18 cellular contexts compared by ENCODE assay signal in genomic region chr11:79942071-79942470, GRCh38.
DNase-seq lines count a peak whose midpoint lies in the region; ATAC-seq and TF ChIP-seq lines count a peak whose summit lies in the region.
"Had no signal": no experiment of that assay in that cellular context is flagged by ENCODE, and none has a peak within 500 bp of the region (broad histone marks: within the 10 kb centered on the region; RNA-seq: fewer than 3 reads in every experiment).

No MANE protein-coding gene starts in this region.

- no peak overlapping the region for H4K8ac ChIP-seq in IMR-90 (ENCODE audit: low read depth in 2 of 2, low read length in 2 of 2)

- peak overlapping the region; percentile 31 for H2BK20ac ChIP-seq in IMR-90 (ENCODE audit: low read depth, low read length)

- BruUV-seq in IMR-90 (replicated peaks; lab: Mats Ljungman, UMichigan): no TSS peak

- H3K79me1 ChIP-seq in IMR-90 (ENCODE audit: low read depth in 1 of 2, low read length in 2 of 2): no peaks in the 10 kb centered on the region

- no peaks in the 10 kb centered on the region for H4K20me1 ChIP-seq in IMR-90 (ENCODE audit: insufficient read depth, low read length)

- in situ Hi-C loops in IMR-90 (cut with MboI; ENCODE audit: low sequenced_read_pairs): no loop called here

- no peak overlapping the region for H2BK15ac ChIP-seq in IMR-90 (ENCODE audit: low read depth, low read length)

- intact Hi-C loops in IMR-90 (cut with micrococcal nuclease): no loop called here
- intact Hi-C loops in tibial artery (cut with DNase I; ENCODE audit: low total_unique reads): no loop called here

- POLR2A ChIA-PET in IMR-90 (lab: Charles Lee; ENCODE audit: unreplicated experiment): no interaction called here

- no peak overlapping the region for H2BK5ac ChIP-seq in IMR-90 (ENCODE audit: low read depth, low read length, poor library complexity, severe bottlenecking)

- peaks cover 9% of the 10 kb centered on the region for H3K4me1 ChIP-seq in IMR-90 (ENCODE audit: control insufficient read depth, insufficient read depth, low read length)
- H3K4me1 ChIP-seq in adipocyte (ENCODE audit: control insufficient read depth, insufficient read depth, low read length): no peaks in the 10 kb centered on the region
- H3K4me1 ChIP-seq in foreskin keratinocyte: peaks cover 23% of the 10 kb centered on the region
- H3K4me1 ChIP-seq in tibial artery: no peaks in the 10 kb centered on the region
- H3K4me1 ChIP-seq: BE2C, Peyer's patch, SJCRH30 had no signal

- no peak for TF ChIP-seq RAD21 in IMR-90 (IDR thresholded peaks at IDR 0.05; ENCODE audit: low read length)

- H3K23ac ChIP-seq in IMR-90 (ENCODE audit: low read depth, low read length): no peak overlapping the region

- TF ChIP-seq POLR2A in IMR-90 (IDR thresholded peaks at IDR 0.05; ENCODE audit: low read depth, low read length): no peak

- H3K4me2 ChIP-seq in IMR-90 (ENCODE audit: low read depth, low read length): no peak overlapping the region
- H3K4me2 ChIP-seq: KMS-11 had no signal

- no peak overlapping the region for H2AFZ ChIP-seq in IMR-90 (replicated peaks; ENCODE audit: low read length, poor library complexity)

- H2AK9ac ChIP-seq in IMR-90 (replicated peaks; ENCODE audit: low read depth, low read length, poor library complexity): no peak overlapping the region

- WGBS in IMR-90 (ENCODE audit: extremely low coverage in 2 of 2, insufficient read length in 1 of 2), 2 experiments: no CpG with 5 or more reads among the region's 2 CpGs

- peak overlapping the region; percentile 58 for H2BK120ac ChIP-seq in IMR-90 (ENCODE audit: low read depth, low read length)

- CTCF ChIA-PET in IMR-90 (lab: Yijun Ruan, JAX): no interaction called here

- DNase-seq in Daoy (ENCODE audit: low read depth) (peak; percentile 1), IMR-90 (peak; percentile 42), adipocyte (ENCODE audit: low read depth) (peak; percentile 24), foreskin keratinocyte (peak in 1 of 2 donors; percentile 33), tibial artery (no peak), GDM1 (lab: John Stamatoyannopoulos, UW) (no peak)
- DNase-seq: BE2C, GOT3, MV-4-11, NCI-H1694 treated with DMSO at 0.1 percent for 48 hours, NCI-H2081 treated with DMSO at 0.1 percent for 48 hours, NCI-H82, Peyer's patch, SJCRH30, T-cell had no signal

- no peak overlapping the region for H3K56ac ChIP-seq in IMR-90 (ENCODE audit: extremely low read depth, insufficient read depth, low read length)

- ATAC-seq in IMR-90 (ENCODE audit: low read depth): no peak
- peak; percentile 72 for ATAC-seq in foreskin keratinocyte
- ATAC-seq in GM19452 (IDR thresholded peaks at IDR 0.05; ENCODE audit: unreplicated experiment): no peak
- ATAC-seq: GM12878, T-cell had no signal

- 0 out of 2 replicates have a peak, but pooled peaks cover 3% of the 10 kb centered on the region for H3K9me1 ChIP-seq in IMR-90 (ENCODE audit: insufficient read depth, low read length)

- H3K27ac ChIP-seq in IMR-90 (ENCODE audit: insufficient read depth, low read length): no peak overlapping the region
- H3K27ac ChIP-seq in foreskin keratinocyte: peak overlapping the region; percentile 67
- no peak overlapping the region for H3K27ac ChIP-seq in tibial artery
- H3K27ac ChIP-seq: KMS-11, Peyer's patch, SJCRH30 had no signal

- H3K4ac ChIP-seq in IMR-90 (ENCODE audit: low read depth, low read length): peak overlapping the region; percentile 60; the same call in 1 of the 2 replicates

- H3K14ac ChIP-seq in IMR-90 (replicated peaks; ENCODE audit: low read depth, low read length): peak overlapping the region; percentile 12; the same call in 1 of the 2 replicates

- H3K18ac ChIP-seq in IMR-90 (ENCODE audit: low read depth, low read length): no peak overlapping the region

- H3K27me3 ChIP-seq in IMR-90 (ENCODE audit: control insufficient read depth, insufficient read depth, low read length) (no peaks in the 10 kb centered on the region), adipocyte (replicated peaks; ENCODE audit: control insufficient read depth, insufficient read depth, low read length) (no peaks in the 10 kb centered on the region), foreskin keratinocyte (no peaks in the 10 kb centered on the region), tibial artery (no peaks in the 10 kb centered on the region)
- H3K27me3 ChIP-seq: BE2C, Peyer's patch had no signal

- H3K9ac ChIP-seq in IMR-90 (ENCODE audit: low read depth, low read length) (no peak overlapping the region), adipocyte (ENCODE audit: low read length) (no peak overlapping the region)
- H3K9ac ChIP-seq: KMS-11 had no signal

- no peaks in the 10 kb centered on the region for H3K9me3 ChIP-seq in IMR-90 (ENCODE audit: control insufficient read depth, insufficient read depth, low read length)
- no peaks in the 10 kb centered on the region for H3K9me3 ChIP-seq in adipocyte (ENCODE audit: control insufficient read depth, low read length)
- H3K9me3 ChIP-seq in tibial artery: no peaks in the 10 kb centered on the region
- H3K9me3 ChIP-seq: BE2C, Peyer's patch, SJCRH30 had no signal

- no peak overlapping the region for H4K91ac ChIP-seq in IMR-90 (ENCODE audit: insufficient read depth, low read depth, low read length)

- H2AK5ac ChIP-seq in IMR-90 (ENCODE audit: low read depth, low read length): no peak overlapping the region

- TF ChIP-seq CTCF in IMR-90 (conservative IDR thresholded peaks at IDR 0.05; ENCODE audit: low read depth, low read length) (no peak), foreskin keratinocyte (conservative IDR thresholded peaks at IDR 0.05) (no peak), tibial artery (IDR thresholded peaks at IDR 0.05) (no peak)

- H3K4me3 ChIP-seq in IMR-90 (ENCODE audit: insufficient read depth, low read depth, low read length) (no peak overlapping the region), adipocyte (ENCODE audit: low read length) (no peak overlapping the region), tibial artery (no peak overlapping the region)
- H3K4me3 ChIP-seq: GM12878, Peyer's patch, SJCRH30 had no signal

- H4K5ac ChIP-seq in IMR-90 (ENCODE audit: low read depth, low read length): no peak overlapping the region

- H3K36me3 ChIP-seq in IMR-90 (ENCODE audit: control insufficient read depth, insufficient read depth, low read length): no peaks in the 10 kb centered on the region
- H3K36me3 ChIP-seq in adipocyte (ENCODE audit: control insufficient read depth, insufficient read depth, low read length, severe bottlenecking): no peaks in the 10 kb centered on the region
- no peaks in the 10 kb centered on the region for H3K36me3 ChIP-seq in tibial artery
- H3K36me3 ChIP-seq: BE2C, Peyer's patch, SJCRH30 had no signal

- dilution Hi-C loops in IMR-90 (cut with HindIII; ENCODE audit: low sequenced_read_pairs, unreplicated experiment): no loop called here

TF ChIP-seq in IMR-90, 13 proteins besides CTCF, POLR2A, EP300 and RAD21:
- TF ChIP-seq RFX5 (IDR thresholded peaks at IDR 0.05; ENCODE audit: low read depth, low read length): no peak
- TF ChIP-seq FOS (IDR thresholded peaks at IDR 0.05; ENCODE audit: low read depth, low read length): no peak
- TF ChIP-seq RCOR1 (IDR thresholded peaks at IDR 0.05; ENCODE audit: insufficient replicate concordance, low read length): no peak
- TF ChIP-seq CEBPB (IDR thresholded peaks at IDR 0.05; ENCODE audit: low read depth, low read length): no peak
- no peak for TF ChIP-seq CHD1 (IDR thresholded peaks at IDR 0.05; ENCODE audit: low read depth, low read length)
- no peak for TF ChIP-seq USF2 (IDR thresholded peaks at IDR 0.05; ENCODE audit: low read depth, low read length)

Comparison
In these comparisons a context has a peak if more than half of its experiments do, and no peak if none do; other contexts are left out.
1. DNase-seq: peak in Daoy (single experiment), IMR-90 (single experiment) and adipocyte (single experiment); none in tibial artery (0 of 2) and GDM1 (single experiment).